In the genomic region with DNA sequence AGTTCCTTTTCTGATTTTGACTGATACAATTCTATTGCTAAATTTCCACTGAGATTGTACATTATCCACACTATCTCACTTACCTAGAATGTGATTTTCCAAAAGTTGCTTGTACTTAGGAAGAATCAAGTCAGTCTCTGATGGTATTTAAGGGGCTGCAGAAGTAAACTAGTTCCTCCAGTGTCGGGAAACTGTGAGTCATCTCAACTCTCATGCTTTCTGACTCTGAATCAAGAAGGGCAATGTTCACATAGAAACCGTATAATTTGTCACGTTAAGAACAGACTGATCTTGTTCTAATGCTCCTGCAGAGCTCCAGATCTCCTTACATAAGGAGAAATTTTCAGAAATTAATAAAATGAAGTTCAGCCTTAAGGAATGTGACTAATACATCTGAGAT, we compare ENCODE assay signal across 13 cellular contexts.
DNase-seq lines count a peak whose midpoint lies in the region; ATAC-seq and TF ChIP-seq lines count a peak whose summit lies in the region.
"Had no signal": no experiment of that assay in that cellular context is flagged by ENCODE, and none has a peak within 500 bp of the region (broad histone marks: within the 10 kb centered on the region; RNA-seq: fewer than 3 reads in every experiment).

No MANE protein-coding gene starts in this region.

- H3K4me1 ChIP-seq in fibroblast of lung (ENCODE audit: control insufficient read depth, extremely low read depth, insufficient read depth, low read length): no peaks in the 10 kb centered on the region

- no peak overlapping the region for H3K9ac ChIP-seq in fibroblast of lung (ENCODE audit: insufficient read depth, low read length)

- H2AFZ ChIP-seq in fibroblast of lung (ENCODE audit: low read length): no peak overlapping the region

- H3K79me2 ChIP-seq in fibroblast of lung (ENCODE audit: control insufficient read depth, insufficient read depth, low read length): no peaks in the 10 kb centered on the region

- ATAC-seq in GM21360 (IDR thresholded peaks at IDR 0.05; ENCODE audit: unreplicated experiment): no peak
- no peak for ATAC-seq in HG02571 (IDR thresholded peaks at IDR 0.05; ENCODE audit: unreplicated experiment)
- no peak for ATAC-seq in HG03342 (IDR thresholded peaks at IDR 0.05; ENCODE audit: unreplicated experiment)

- no peaks in the 10 kb centered on the region for H3K36me3 ChIP-seq in fibroblast of lung (ENCODE audit: control insufficient read depth, insufficient read depth, low read length)
- H3K36me3 ChIP-seq: SJSA1 had no signal

- H4K20me1 ChIP-seq in fibroblast of lung (ENCODE audit: control insufficient read depth, extremely low read depth, insufficient read depth, low read length): no peaks in the 10 kb centered on the region

- peak; percentile 52 for DNase-seq in EH (ENCODE audit: low read depth)
- DNase-seq in RKO (ENCODE audit: low spot score): peak; percentile 58
- peak; percentile 53 to 96 for DNase-seq in fibroblast of lung (ENCODE audit: low read depth in 2 of 2)
- DNase-seq in retinal pigment epithelial cell (ENCODE audit: low read depth): peak; percentile 86
- DNase-seq in NCI-H2029 treated with DMSO at 0.1 percent for 48 hours (lab: John Stamatoyannopoulos, UW): no peak
- DNase-seq: activated CD4-positive, alpha-beta T cell treated with anti-CD3 and anti-CD28 coated beads, Interleukin-2, amount 50 U/mL, for 1 hour; Kasumi-1; stimulated activated CD4-positive, alpha-beta T cell treated with anti-CD3 and anti-CD28 coated beads, Interleukin-2, amount 100 ng/mL, for 48 hours; substantia nigra had no signal

- H3K9me3 ChIP-seq in fibroblast of lung (ENCODE audit: control insufficient read depth, insufficient read depth, low read depth, low read length): no peaks in the 10 kb centered on the region
- H3K9me3 ChIP-seq: SJSA1 had no signal

- no peaks in the 10 kb centered on the region for H3K27me3 ChIP-seq in fibroblast of lung (ENCODE audit: control insufficient read depth, insufficient read depth, low read length)
- H3K27me3 ChIP-seq: SJSA1 had no signal

- H3K4me3 ChIP-seq in fibroblast of lung (replicated peaks in 1 of 4; ENCODE audit: control extremely low read depth in 1 of 4, insufficient read depth in 1 of 4, low read depth in 3 of 4, low read length in 4 of 4) (no peak overlapping the region), retinal pigment epithelial cell (ENCODE audit: low read length) (no peak overlapping the region)
- H3K4me3 ChIP-seq: SJSA1 had no signal

- TF ChIP-seq CTCF in fibroblast of lung (conservative IDR thresholded peaks at IDR 0.05 in 1 of 2, IDR thresholded peaks at IDR 0.05 in 1 of 2; ENCODE audit: low read depth in 1 of 2, low read length in 2 of 2) (no peak), retinal pigment epithelial cell (conservative IDR thresholded peaks at IDR 0.05; ENCODE audit: low read depth, low read length) (no peak)

- no peak overlapping the region for H3K4me2 ChIP-seq in fibroblast of lung (ENCODE audit: extremely low read depth, insufficient read depth, low read length)

- H3K27ac ChIP-seq in fibroblast of lung (ENCODE audit: insufficient read depth, low read length): no peak overlapping the region
- H3K27ac ChIP-seq: SJSA1 had no signal
